ENCODE assay signal across 8 cellular contexts in the genomic region with DNA sequence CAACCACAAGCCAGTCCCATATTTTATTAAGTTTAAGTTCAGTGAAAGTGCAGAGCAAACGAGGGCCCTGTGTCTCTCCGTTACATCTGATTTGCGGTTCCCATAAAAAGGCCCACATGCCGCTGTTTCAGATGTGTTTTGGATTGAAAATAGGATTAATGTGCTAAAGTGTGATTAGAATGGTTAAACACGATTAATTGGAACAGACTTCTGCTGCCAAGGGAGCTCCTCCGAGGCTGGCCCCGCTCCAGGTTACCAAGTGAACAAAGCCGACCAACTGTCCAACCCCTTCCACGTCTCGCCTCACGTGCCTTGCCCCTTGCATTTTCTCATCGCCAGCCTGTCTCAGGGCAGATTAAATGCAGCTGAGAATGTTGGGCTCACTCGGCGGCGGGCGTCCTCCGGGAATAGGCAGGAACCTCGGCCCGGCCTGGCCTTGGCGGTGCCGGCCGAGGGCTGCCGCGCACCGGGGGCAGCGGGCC.
DNase-seq lines count a peak whose midpoint lies in the region; ATAC-seq and TF ChIP-seq lines count a peak whose summit lies in the region.

No MANE protein-coding gene starts in this region.

- peak in 11 of 14 donors; percentile 13 to 83 (median 58) for DNase-seq in C1 segment of cervical spinal cord (lab: John Stamatoyannopoulos, UW)
- DNase-seq in NCI-H2227 treated with DMSO at 0.1 percent for 48 hours (lab: John Stamatoyannopoulos, UW), result peak; percentile 66
- DNase-seq in fibroblast of peridontal ligament (ENCODE audit: extremely low read depth), result peak; percentile 73
- peak; percentile 65 for DNase-seq in osteoblast (ENCODE audit: insufficient read length, low spot score, missing footprints)
- DNase-seq in stimulated activated CD8-positive, alpha-beta memory T cell treated with anti-CD3 and anti-CD28 coated beads, Interleukin-4, amount 100 ng/mL, for 48 hours, result no peak
- DNase-seq in effector memory CD4-positive, alpha-beta T cell, result no peak

- H3K27me3 ChIP-seq in osteoblast (ENCODE audit: insufficient read depth, low read length), result peaks cover 7% of the 10 kb centered on the region
- no peaks in the 10 kb centered on the region for H3K27me3 ChIP-seq in effector memory CD4-positive, alpha-beta T cell (replicated peaks; ENCODE audit: control insufficient read depth, insufficient read depth, low read length, poor library complexity, severe bottlenecking)

- no peaks in the 10 kb centered on the region for H3K4me1 ChIP-seq in osteoblast (ENCODE audit: insufficient read depth, low read length)
- no peaks in the 10 kb centered on the region for H3K4me1 ChIP-seq in effector memory CD4-positive, alpha-beta T cell (ENCODE audit: control insufficient read depth, insufficient read depth, low read length, poor library complexity, severe bottlenecking)

- H3K27ac ChIP-seq in osteoblast (ENCODE audit: low read depth, low read length), result no peak overlapping the region
- H3K27ac ChIP-seq in effector memory CD4-positive, alpha-beta T cell (ENCODE audit: insufficient read depth, low read length, poor library complexity, severe bottlenecking), result no peak overlapping the region

- peak overlapping the region; percentile 35 for H3K4me3 ChIP-seq in osteoblast (ENCODE audit: insufficient read depth, low read length)
- H3K4me3 ChIP-seq in effector memory CD4-positive, alpha-beta T cell (ENCODE audit: insufficient read depth, low read depth, low read length, poor library complexity, severe bottlenecking), result no peak overlapping the region

- TF ChIP-seq CTCF in osteoblast (IDR thresholded peaks at IDR 0.05; ENCODE audit: extremely low read depth, low read depth, low read length), result no peak

- no peaks in the 10 kb centered on the region for H3K36me3 ChIP-seq in osteoblast (ENCODE audit: insufficient read depth, low read length)
- no peaks in the 10 kb centered on the region for H3K36me3 ChIP-seq in effector memory CD4-positive, alpha-beta T cell (ENCODE audit: control insufficient read depth, insufficient read depth, low read length)

- peak overlapping the region; percentile 56 for H2AFZ ChIP-seq in osteoblast (ENCODE audit: low read length)

- no peaks in the 10 kb centered on the region for H4K20me1 ChIP-seq in osteoblast (ENCODE audit: insufficient read depth, low read length)

- H3K9me3 ChIP-seq in osteoblast (ENCODE audit: low read depth, low read length), result no peaks in the 10 kb centered on the region
- no peaks in the 10 kb centered on the region for H3K9me3 ChIP-seq in effector memory CD4-positive, alpha-beta T cell (ENCODE audit: control insufficient read depth, low read length)

- ATAC-seq in HG02610 (IDR thresholded peaks at IDR 0.05; ENCODE audit: unreplicated experiment), result no peak
- no peak for ATAC-seq in HG02623 (IDR thresholded peaks at IDR 0.05; ENCODE audit: unreplicated experiment)

- H3K79me2 ChIP-seq in osteoblast (ENCODE audit: insufficient read depth, low read length), result no peaks in the 10 kb centered on the region

- peak overlapping the region; percentile 72 for H3K4me2 ChIP-seq in osteoblast (ENCODE audit: insufficient read depth, low read length)

Comparison
In these comparisons a context has a peak if more than half of its experiments do, and no peak if none do; other contexts are left out.
1. DNase-seq: peak in C1 segment of cervical spinal cord (11 of 14), NCI-H2227 treated with DMSO at 0.1 percent for 48 hours (single experiment), fibroblast of peridontal ligament (single experiment) and osteoblast (single experiment); none in stimulated activated CD8-positive, alpha-beta memory T cell treated with anti-CD3 and anti-CD28 coated beads, Interleukin-4, amount 100 ng/mL, for 48 hours (single experiment) and effector memory CD4-positive, alpha-beta T cell (0 of 3).